In the genomic region with DNA sequence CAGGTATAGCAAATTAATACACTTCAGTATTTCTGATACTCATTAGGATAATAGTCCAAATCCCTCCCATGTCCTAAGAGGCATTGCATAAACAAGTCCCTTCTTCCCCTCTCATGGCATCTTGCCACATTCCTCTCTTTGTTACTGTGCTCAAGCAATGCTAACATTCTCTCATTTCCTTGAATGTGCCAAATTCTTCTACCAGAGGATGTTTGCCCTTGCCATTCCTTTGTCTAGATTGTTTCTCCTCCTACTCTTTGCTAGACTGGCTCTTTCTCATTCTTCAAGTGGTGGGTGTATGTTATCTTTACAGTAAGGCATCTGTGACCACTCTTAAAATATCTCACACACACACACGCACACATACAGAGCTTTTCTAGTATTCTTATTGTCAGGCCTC, we compare ENCODE assay signal across 20 cellular contexts.
DNase-seq lines count a peak whose midpoint lies in the region; ATAC-seq, FAIRE-seq and TF ChIP-seq lines count a peak whose summit lies in the region.
"Had no signal": no experiment of that assay in that cellular context is flagged by ENCODE, and none has a peak within 500 bp of the region (broad histone marks: within the 10 kb centered on the region; RNA-seq: fewer than 3 reads in every experiment).

No MANE protein-coding gene starts in this region.

- peak; percentile 43 for DNase-seq in MCF 10A (ENCODE audit: unreplicated experiment)
- no peak for DNase-seq in mammary epithelial cell
- peak; percentile 2 to 83 for DNase-seq in T47D (ENCODE audit: low read depth in 1 of 2, low spot score in 1 of 2)
- peak; percentile 83 for DNase-seq in iris pigment epithelial cell (ENCODE audit: low read depth)
- DNase-seq in urothelium cell line (ENCODE audit: low spot score), result peak; percentile 40
- no peak for DNase-seq in globus pallidus (ENCODE audit: low spot score)
- no peak for DNase-seq in hepatocyte (ENCODE audit: low spot score)
- DNase-seq: activated CD8-positive, alpha-beta memory T cell treated with anti-CD3 and anti-CD28 coated beads for 24 hours; activated naive CD4-positive, alpha-beta T cell treated with anti-CD3 and anti-CD28 coated beads, Interleukin-2, amount 50 U/mL, for 16 hours; DND-41; H9; head of caudate nucleus; left lung; NCI-H1048; SHP77; upper lobe of left lung had no signal

- H3K27me3 ChIP-seq in mammary epithelial cell (ENCODE audit: insufficient read depth, low read length) (no peaks in the 10 kb centered on the region), hepatocyte (no peaks in the 10 kb centered on the region)
- H3K27me3 ChIP-seq: left lung, upper lobe of left lung had no signal

- H3K4me3 ChIP-seq in mammary epithelial cell (replicated peaks in 1 of 3; ENCODE audit: insufficient read depth in 1 of 3, low read depth in 2 of 3, low read length in 3 of 3) (no peak overlapping the region), hepatocyte (no peak overlapping the region)
- H3K4me3 ChIP-seq: coronary artery, left lung, upper lobe of left lung had no signal

- H3K9me2 ChIP-seq in hepatocyte (replicated peaks; ENCODE audit: insufficient read depth), result no peaks in the 10 kb centered on the region

- no peak overlapping the region for H3K4me2 ChIP-seq in mammary epithelial cell (ENCODE audit: insufficient read depth, low read depth, low read length)
- H3K4me2 ChIP-seq in hepatocyte, result no peak overlapping the region

- no peak overlapping the region for H2AFZ ChIP-seq in mammary epithelial cell (ENCODE audit: low read depth, low read length)
- H2AFZ ChIP-seq in hepatocyte, result no peak overlapping the region

- no peak overlapping the region for H3K4me3 Mint-ChIP-seq in MCF 10A (ENCODE audit: unreplicated experiment)
- H3K4me3 Mint-ChIP-seq: H9, neural crest cell had no signal

- intact Hi-C loops in MCF 10A (cut with micrococcal nuclease), result no loop called here
- intact Hi-C loops in mammary epithelial cell (cut with micrococcal nuclease), result no loop called here

- CTCF ChIA-PET in MCF 10A (lab: Yijun Ruan, JAX) (interaction anchor here (0.6 kb wide), 1 partner anchor 471 kb away, joined by 3 read pairs; no protein-coding TSS in a partner anchor), mammary epithelial cell (lab: Charles Lee; ENCODE audit: low non-redundant PET) (no interaction called here)

- in situ Hi-C loops in mammary epithelial cell (cut with MboI; ENCODE audit: low sequenced_read_pairs in 2 of 2), result no loop called here
- in situ Hi-C loops in T47D (cut with HindIII; ENCODE audit: low pct_unique_long_range_greater_than_20kb, low sequenced_read_pairs), result no loop called here

- no peak for FAIRE-seq in urothelium cell line (lab: Jason Lieb, UNC)
- FAIRE-seq: A204.1 had no signal

- H3K4me1 ChIP-seq in mammary epithelial cell (ENCODE audit: insufficient read depth, low read length), result no peaks in the 10 kb centered on the region
- no peaks in the 10 kb centered on the region for H3K4me1 ChIP-seq in hepatocyte (ENCODE audit: insufficient read depth)
- H3K4me1 ChIP-seq: left lung, upper lobe of left lung had no signal

- no peak overlapping the region for H3K9ac ChIP-seq in mammary epithelial cell (ENCODE audit: insufficient read depth, low read length)

- H3K36me3 Mint-ChIP-seq in MCF 10A (ENCODE audit: insufficient read depth, unreplicated experiment), result no peaks in the 10 kb centered on the region

- H3K36me3 ChIP-seq in mammary epithelial cell (ENCODE audit: insufficient read depth, low read length), result no peaks in the 10 kb centered on the region
- H3K36me3 ChIP-seq in hepatocyte (replicated peaks; ENCODE audit: insufficient read depth, low read depth), result no peaks in the 10 kb centered on the region
- H3K36me3 ChIP-seq: left lung, upper lobe of left lung had no signal

- H3K27me3 Mint-ChIP-seq in MCF 10A (ENCODE audit: insufficient read depth, unreplicated experiment), result no peaks in the 10 kb centered on the region

- H3K4me1 Mint-ChIP-seq in MCF 10A (ENCODE audit: insufficient read depth, unreplicated experiment), result peaks cover 10% of the 10 kb centered on the region
- H3K4me1 Mint-ChIP-seq: neural crest cell had no signal

- H3K79me2 ChIP-seq in mammary epithelial cell (ENCODE audit: insufficient read depth, low read length), result no peaks in the 10 kb centered on the region
- H3K79me2 ChIP-seq in hepatocyte, result no peaks in the 10 kb centered on the region

- POLR2A ChIA-PET in MCF 10A (lab: Yijun Ruan, JAX), result no interaction called here

- TF ChIP-seq CTCF in MCF 10A (IDR thresholded peaks at IDR 0.05; ENCODE audit: unreplicated experiment) (no peak), mammary epithelial cell (conservative IDR thresholded peaks at IDR 0.05 in 1 of 2, IDR thresholded peaks at IDR 0.05 in 1 of 2; ENCODE audit: extremely low read depth in 1 of 2, insufficient read depth in 1 of 2, low read depth in 1 of 2, low read length in 2 of 2) (no peak), hepatocyte (IDR thresholded peaks at IDR 0.05; ENCODE audit: poor library complexity) (no peak)

- no peak overlapping the region for H3K27ac ChIP-seq in mammary epithelial cell (ENCODE audit: insufficient read depth, low read depth, low read length)
- H3K27ac ChIP-seq in hepatocyte, result no peak overlapping the region
- H3K27ac ChIP-seq: coronary artery, left lung, upper lobe of left lung had no signal

- H3K27ac Mint-ChIP-seq in MCF 10A (ENCODE audit: low read depth, unreplicated experiment), result no peak overlapping the region

- ATAC-seq in GM18870 (IDR thresholded peaks at IDR 0.05; ENCODE audit: unreplicated experiment), result no peak
- ATAC-seq: left lung had no signal

- dilution Hi-C loops in mammary epithelial cell (cut with HindIII; ENCODE audit: low sequenced_read_pairs), result no loop called here

- BruUV-seq in MCF 10A (replicated peaks; lab: Mats Ljungman, UMichigan) (no TSS peak), mammary epithelial cell (replicated peaks; lab: Mats Ljungman, UMichigan) (no TSS peak)

- H3K9me3 ChIP-seq in mammary epithelial cell (replicated peaks; ENCODE audit: insufficient read depth, low read length) (peaks cover 18% of the 10 kb centered on the region), hepatocyte (ENCODE audit: low read depth) (no peaks in the 10 kb centered on the region)
- H3K9me3 ChIP-seq: upper lobe of left lung had no signal

- H4K20me1 ChIP-seq in mammary epithelial cell (ENCODE audit: insufficient read depth, low read length) (no peaks in the 10 kb centered on the region), hepatocyte (ENCODE audit: insufficient read depth, poor library complexity, severe bottlenecking) (no peaks in the 10 kb centered on the region)

- WGBS in mammary epithelial cell (ENCODE audit: low coverage, missing lambda C conversion rate), result 0% methylated on average over 1 of the region's 1 CpG
- 68% methylated on average over 1 of the region's 1 CpG for WGBS in hepatocyte (ENCODE audit: low lambda C conversion rate, missing lambda C conversion rate)

- H3K9me3 Mint-ChIP-seq in MCF 10A (ENCODE audit: unreplicated experiment), result no peaks in the 10 kb centered on the region

Comparison
In these comparisons a context has a peak if more than half of its experiments do, and no peak if none do; other contexts are left out.
1. DNase-seq: peak in MCF 10A (single experiment), T47D (2 of 2), iris pigment epithelial cell (single experiment) and urothelium cell line (single experiment); none in mammary epithelial cell (single experiment), globus pallidus (single experiment) and hepatocyte (single experiment).